Comparison of ENCODE assay signal across 10 cellular contexts in genomic region chr1:231162300-231162969, GRCh38. TPM values are rescaled to one million over a fixed set of nuclear protein-coding genes. Genes with fewer than 3 reads are reported as not detected.
DNase-seq lines count a peak whose midpoint lies in the region; ATAC-seq and TF ChIP-seq lines count a peak whose summit lies in the region.
"Had no signal": no experiment of that assay in that cellular context is flagged by ENCODE, and none has a peak within 500 bp of the region (broad histone marks: within the 10 kb centered on the region; RNA-seq: fewer than 3 reads in every experiment).

No MANE protein-coding gene starts in this region.

- ATAC-seq in stimulated activated naive CD8-positive, alpha-beta T cell treated with anti-CD3 and anti-CD28 coated beads, Interleukin-15, Interleukin-2, amounts not matched to agents 100 U/mL and 50 U/mL, for 24 hours: peak; percentile 36
- no peak for ATAC-seq in HG02763 (IDR thresholded peaks at IDR 0.05; ENCODE audit: unreplicated experiment)
- ATAC-seq in HG03342 (IDR thresholded peaks at IDR 0.05; ENCODE audit: unreplicated experiment): no peak

- H3K4me3 ChIP-seq in breast epithelium: peak overlapping the region; percentile 17 to 62 (median 39)

- H3K4me1 ChIP-seq in breast epithelium: peaks cover 4 to 18% of the 10 kb centered on the region in 2 donors

- DNase-seq in NCI-H748 (lab: John Stamatoyannopoulos, UW; ENCODE audit: unreplicated experiment) (peak; percentile 69), NCI-H748 treated with DMSO at 0.1 percent for 48 hours (lab: John Stamatoyannopoulos, UW) (no peak), breast epithelium (ENCODE audit: low spot score in 2 of 2) (no peak), left kidney (ENCODE audit: low read depth, low spot score) (peak; percentile 84)
- DNase-seq in stimulated activated naive CD8-positive, alpha-beta T cell treated with anti-CD3 and anti-CD28 coated beads, Interleukin-15, Interleukin-2, amounts not matched to agents 100 U/mL and 50 U/mL, for 24 hours: peak; percentile 49
- DNase-seq: DND-41 had no signal

- no peaks in the 10 kb centered on the region for H3K36me3 ChIP-seq in breast epithelium

- intact Hi-C loops in breast epithelium (cut with DNase I; ENCODE audit: low total_unique reads): no loop called here

- no peak overlapping the region for H3K27ac ChIP-seq in breast epithelium

- TF ChIP-seq POLR2A in breast epithelium (IDR thresholded peaks at IDR 0.05): no peak

- peaks cover 3 to 76% of the 10 kb centered on the region in 2 donors for H3K27me3 ChIP-seq in breast epithelium

- no peaks in the 10 kb centered on the region for H3K9me3 ChIP-seq in breast epithelium

- TF ChIP-seq CTCF in breast epithelium (IDR thresholded peaks at IDR 0.05): no peak

TF ChIP-seq in PFSK-1, 5 proteins besides CTCF, POLR2A, EP300 and RAD21:
- TF ChIP-seq REST (IDR thresholded peaks at IDR 0.05; ENCODE audit: insufficient read depth in 1 of 2, low read depth in 2 of 2, low read length in 2 of 2) (peak; percentile 92 to 96), POLR2AphosphoS5 (IDR thresholded peaks at IDR 0.05; ENCODE audit: low read depth, low read length) (no peak), TAF1 (IDR thresholded peaks at IDR 0.05; ENCODE audit: borderline replicate concordance, insufficient read depth, low read length) (no peak), FOXP2 (optimal IDR thresholded peaks at IDR 0.05; ENCODE audit: borderline replicate concordance, extremely low read depth, extremely low read length, insufficient read depth) (no peak), SIN3A (IDR thresholded peaks at IDR 0.05; ENCODE audit: borderline replicate concordance, insufficient read depth, low read length) (peak; percentile 83; the same call in 1 of the 2 replicates)

RNA-seq across cellular contexts. Expression of gene TRIM67, which starts 0.6 kb away (rescaled TPM):
- polyA plus RNA-seq in PFSK-1 (2012; ENCODE audit: insufficient read length, low read depth): 0.15 TPM
- total RNA-seq in breast epithelium: not detected
- total RNA-seq: activated CD8-positive, alpha-beta memory T cell treated with anti-CD3 and anti-CD28 coated beads for 36 hours had no signal

Comparison
In these comparisons a context has a peak if more than half of its experiments do, and no peak if none do; other contexts are left out.
1. DNase-seq: peak in NCI-H748 (single experiment), left kidney (single experiment) and stimulated activated naive CD8-positive, alpha-beta T cell treated with anti-CD3 and anti-CD28 coated beads, Interleukin-15, Interleukin-2, amounts not matched to agents 100 U/mL and 50 U/mL, for 24 hours (single experiment); none in NCI-H748 treated with DMSO at 0.1 percent for 48 hours (single experiment) and breast epithelium (0 of 2).